ENCODE assay signal across 10 cellular contexts in the genomic region with DNA sequence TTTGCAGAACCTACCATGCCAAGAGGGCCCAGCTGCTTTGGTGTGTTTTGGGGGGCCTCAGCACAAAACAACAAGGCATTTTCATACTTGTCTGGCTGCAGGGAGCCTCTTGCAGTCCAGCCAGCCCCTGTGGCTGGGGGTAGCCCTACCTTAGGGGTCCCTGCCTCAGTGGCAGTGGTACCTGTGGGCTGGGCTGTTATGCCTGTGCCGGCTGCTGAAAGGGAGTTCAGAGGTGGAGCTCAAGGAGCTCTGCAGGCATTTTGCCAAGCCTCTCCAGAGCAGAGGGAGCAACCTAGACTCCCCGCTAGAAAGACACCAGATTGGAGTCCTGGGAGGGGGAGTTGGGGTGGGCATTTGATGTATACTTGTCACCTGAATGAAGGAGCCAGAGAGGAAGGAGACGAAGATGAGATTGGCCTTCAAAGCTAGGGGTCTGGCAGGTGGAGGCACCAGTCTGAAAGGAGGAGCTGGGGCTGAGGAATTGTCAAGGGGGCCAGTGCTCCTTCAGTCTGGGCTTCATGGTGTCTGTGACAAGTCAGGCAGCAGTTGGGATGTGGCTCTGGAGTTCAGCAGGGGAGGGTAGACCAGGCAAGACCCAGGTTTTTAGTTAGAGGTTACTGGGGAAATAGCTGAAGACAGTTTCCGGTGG. TPM values are rescaled to one million over a fixed set of nuclear protein-coding genes. Genes with fewer than 3 reads are reported as not detected.
DNase-seq lines count a peak whose midpoint lies in the region; ATAC-seq, FAIRE-seq and TF ChIP-seq lines count a peak whose summit lies in the region.
"Had no signal": no experiment of that assay in that cellular context is flagged by ENCODE, and none has a peak within 500 bp of the region (broad histone marks: within the 10 kb centered on the region; RNA-seq: fewer than 3 reads in every experiment).

No MANE protein-coding gene starts in this region.

- intact Hi-C loops in gastrocnemius medialis (cut with DNase I; ENCODE audit: low total_unique reads), result no loop called here

- H3K4me3 ChIP-seq in SJSA1 (peak overlapping the region; percentile 91), gastrocnemius medialis (peak overlapping the region in 2 of 4 donors; percentile 53 to 57)

- H3K27me3 Mint-ChIP-seq in endothelial cell (ENCODE audit: unreplicated experiment) (peaks cover 16% of the 10 kb centered on the region), progenitor cell of endocrine pancreas (peaks cover 45% of the 10 kb centered on the region)

- H3K9me3 ChIP-seq in SJSA1 (replicated peaks), result no peaks in the 10 kb centered on the region
- H3K9me3 ChIP-seq in gastrocnemius medialis, result no peaks in the 10 kb centered on the region
- H3K9me3 ChIP-seq: right atrium auricular region had no signal

- peaks cover 30% of the 10 kb centered on the region for H3K4me1 ChIP-seq in SJSA1 (replicated peaks)
- no peaks in the 10 kb centered on the region for H3K4me1 ChIP-seq in gastrocnemius medialis

- H3K4me3 Mint-ChIP-seq in endothelial cell (ENCODE audit: unreplicated experiment) (peak overlapping the region; percentile 80), progenitor cell of endocrine pancreas (ENCODE audit: low read depth) (peak overlapping the region; percentile 85)

- DNase-seq in GM12891 (ENCODE audit: insufficient read length, low spot score) (no peak), SJSA1 (ENCODE audit: low read depth in 1 of 2, low spot score in 2 of 2) (no peak), endothelial cell (ENCODE audit: low spot score) (no peak), progenitor cell of endocrine pancreas (ENCODE audit: low spot score, unreplicated experiment) (no peak), gastrocnemius medialis (no peak), globus pallidus (ENCODE audit: low spot score) (no peak), NCI-H2081 (lab: John Stamatoyannopoulos, UW) (no peak)

- TF ChIP-seq CTCF in endothelial cell (IDR thresholded peaks at IDR 0.05; ENCODE audit: unreplicated experiment) (no peak), progenitor cell of endocrine pancreas (IDR thresholded peaks at IDR 0.05; ENCODE audit: unreplicated experiment) (no peak), gastrocnemius medialis (IDR thresholded peaks at IDR 0.05 in 4 of 5, conservative IDR thresholded peaks at IDR 0.05 in 1 of 5) (no peak)

- no peak overlapping the region for H3K27ac ChIP-seq in SJSA1
- no peak overlapping the region for H3K27ac ChIP-seq in gastrocnemius medialis

- H3K27me3 ChIP-seq in SJSA1 (replicated peaks) (no peaks in the 10 kb centered on the region), gastrocnemius medialis (peaks cover 0 to 3% (median 0%) of the 10 kb centered on the region in 3 donors)
- H3K27me3 ChIP-seq: right atrium auricular region had no signal

- in situ Hi-C loops in gastrocnemius medialis (cut with MboI; ENCODE audit: low sequenced_read_pairs in 4 of 4), result loop anchor here in 1 of 4 donors (10.0 kb wide), 1 partner anchor 84 kb away; the partner anchor contains the start of gene CCNI2

- H3K27ac Mint-ChIP-seq in endothelial cell (ENCODE audit: unreplicated experiment) (no peak overlapping the region), progenitor cell of endocrine pancreas (peak overlapping the region; percentile 68)

- H3K36me3 ChIP-seq in SJSA1 (peaks cover 62% of the 10 kb centered on the region), gastrocnemius medialis (no peaks in the 10 kb centered on the region)
- H3K36me3 ChIP-seq: right atrium auricular region had no signal

- ATAC-seq in GM18505 (IDR thresholded peaks at IDR 0.05; ENCODE audit: unreplicated experiment) (no peak), gastrocnemius medialis (no peak)

- H3K9me3 Mint-ChIP-seq in endothelial cell (ENCODE audit: unreplicated experiment) (no peaks in the 10 kb centered on the region), progenitor cell of endocrine pancreas (ENCODE audit: low read depth) (no peaks in the 10 kb centered on the region)

- H3K4me1 Mint-ChIP-seq in endothelial cell (ENCODE audit: unreplicated experiment), result peaks cover 19% of the 10 kb centered on the region
- H3K4me1 Mint-ChIP-seq in progenitor cell of endocrine pancreas (ENCODE audit: low read depth), result peaks cover 7% of the 10 kb centered on the region

- FAIRE-seq in GM12891 (lab: Jason Lieb, UNC), result peak; percentile 56

- TF ChIP-seq POLR2A in GM12891 (IDR thresholded peaks at IDR 0.05; ENCODE audit: low read depth, low read length), result no peak
- no peak for TF ChIP-seq POLR2A in GM18505 (IDR thresholded peaks at IDR 0.05; ENCODE audit: borderline replicate concordance, extremely low read depth, insufficient read depth, insufficient read length)
- TF ChIP-seq POLR2A in gastrocnemius medialis (IDR thresholded peaks at IDR 0.05), result no peak

- H3K36me3 Mint-ChIP-seq in endothelial cell (ENCODE audit: low read depth, unreplicated experiment), result peaks cover 5% of the 10 kb centered on the region
- no peaks in the 10 kb centered on the region for H3K36me3 Mint-ChIP-seq in progenitor cell of endocrine pancreas (ENCODE audit: insufficient read depth)

TF ChIP-seq in GM12891, 5 proteins besides CTCF, POLR2A, EP300 and RAD21:
- TF ChIP-seq SPI1 (IDR thresholded peaks at IDR 0.05; ENCODE audit: low read depth, low read length), result no peak
- no peak for TF ChIP-seq POU2F2 (IDR thresholded peaks at IDR 0.05; ENCODE audit: low read depth, low read length)
- no peak for TF ChIP-seq TAF1 (IDR thresholded peaks at IDR 0.05; ENCODE audit: low read depth, low read length)
- TF ChIP-seq POLR2AphosphoS5 (IDR thresholded peaks at IDR 0.05; ENCODE audit: low read depth, low read length), result no peak
- TF ChIP-seq PAX5 (IDR thresholded peaks at IDR 0.05; ENCODE audit: insufficient read depth, low read length, severe bottlenecking), result no peak
TF ChIP-seq in GM12891: peak in this region for 0.

RNA-seq across cellular contexts. Expression of gene SHROOM1, which starts 1.5 kb away (rescaled TPM):
- polyA plus RNA-seq in GM12891 (2012; ENCODE audit: low read depth, missing spikeins), result 4.3 TPM
- 24.1 and 31.2 TPM in 2 replicates for total RNA-seq in SJSA1 (2014; rRNA removed; shearing (Covaris generic))
- total RNA-seq in endothelial cell (ENCODE audit: unreplicated experiment) (5.6 TPM), progenitor cell of endocrine pancreas (10.0 and 12.6 TPM in 2 replicates), gastrocnemius medialis (1 to 10 TPM in 3 of 4 donors, under 1 TPM in 1; 0.61 to 6.0 (median 2.0) TPM)

RNA-seq across cellular contexts. Expression of gene SOWAHA, which starts 15.9 kb away (rescaled TPM):
- polyA plus RNA-seq in GM12891 (2012; ENCODE audit: low read depth, missing spikeins), result 0.23 TPM
- total RNA-seq in SJSA1 (2014; rRNA removed; shearing (Covaris generic)), result not detected in 2 replicates
- total RNA-seq in endothelial cell (ENCODE audit: unreplicated experiment) (not detected), progenitor cell of endocrine pancreas (0.98 and 1.3 TPM in 2 replicates), gastrocnemius medialis (under 1 TPM in 1 of 4 donors, not detected in 3; 0.27 TPM)
- total RNA-seq: glomerular endothelial cell, right atrium auricular region had no signal

RNA-seq across cellular contexts. Expression of gene GDF9, which starts 37.3 kb away (rescaled TPM):
- polyA plus RNA-seq in GM12891 (2012; ENCODE audit: low read depth, missing spikeins), result 0.39 TPM
- 0.09 and 0.21 TPM in 2 replicates for total RNA-seq in SJSA1 (2014; rRNA removed; shearing (Covaris generic))
- total RNA-seq in endothelial cell (ENCODE audit: unreplicated experiment), result 0.33 TPM
- 0.51 and 0.55 TPM in 2 replicates for total RNA-seq in progenitor cell of endocrine pancreas
- 1 to 10 TPM in 1 of 4 donors, under 1 TPM in 2, not detected in 1; 0.13 to 2.5 (median 0.46) TPM for total RNA-seq in gastrocnemius medialis

RNA-seq across cellular contexts. Expression of gene UQCRQ, which starts 37.5 kb away (rescaled TPM):
- 499 TPM for polyA plus RNA-seq in GM12891 (2012; ENCODE audit: low read depth, missing spikeins)
- total RNA-seq in SJSA1 (2014; rRNA removed; shearing (Covaris generic)), result 330 and 440 TPM in 2 replicates
- 152 TPM for total RNA-seq in endothelial cell (ENCODE audit: unreplicated experiment)
- 230 and 275 TPM in 2 replicates for total RNA-seq in progenitor cell of endocrine pancreas
- total RNA-seq in gastrocnemius medialis, result 100 to 1,000 TPM; 273 to 566 (median 326) TPM

RNA-seq across cellular contexts. Expression of gene LEAP2, which starts 44.5 kb away (rescaled TPM):
- polyA plus RNA-seq in GM12891 (2012; ENCODE audit: low read depth, missing spikeins), result 0.53 TPM
- total RNA-seq in SJSA1 (2014; rRNA removed; shearing (Covaris generic)), result 0.37 and 5.5 TPM in 2 replicates
- 0.82 TPM for total RNA-seq in endothelial cell (ENCODE audit: unreplicated experiment)
- 1.7 and 2.0 TPM in 2 replicates for total RNA-seq in progenitor cell of endocrine pancreas
- 1 to 10 TPM in 2 of 4 donors, under 1 TPM in 2; 0.52 to 3.3 (median 0.88) TPM for total RNA-seq in gastrocnemius medialis
